Comparison of ENCODE assay signal across 8 cellular contexts in genomic region chr7:1579481-1580421, GRCh38. TPM values are rescaled to one million over a fixed set of nuclear protein-coding genes. Genes with fewer than 3 reads are reported as not detected.
DNase-seq lines count a peak whose midpoint lies in the region; ATAC-seq and TF ChIP-seq lines count a peak whose summit lies in the region.

No MANE protein-coding gene starts in this region.

- ATAC-seq in SK-N-SH treated with all-trans-retinoic acid at 6 μM for 48 hours (peak; percentile 98), aorta (ENCODE audit: low FRiP score) (peak; percentile 89)

- intact Hi-C loops in posterior vena cava (cut with DNase I): loop anchor here (5.0 to 10.0 kb wide), 5 partner anchors 625 to 893 kb away; partner anchors contain the start of gene EIF3B (in 1 of the 2)
- intact Hi-C loops in aorta (cut with DNase I): loop anchor here (5.0 to 10.0 kb wide), 4 partner anchors 628 to 775 kb away; partner anchors contain the start of genes EIF3B (in 1 of the 2), MRM2 (in 1 of the 2) and NUDT1 (in 1 of the 2)

- peak; percentile 72 for TF ChIP-seq CTCF in glutamatergic neuron (IDR thresholded peaks at IDR 0.05; ENCODE audit: partially characterized antibody, unreplicated experiment)

- WGBS in aorta, 2 donors: 27 to 29% methylated on average over 11 to 14 of the region's 14 CpGs

- peak overlapping the region; percentile 78 for H3K27ac Mint-ChIP-seq in glutamatergic neuron (ENCODE audit: unreplicated experiment)

- H3K9me3 ChIP-seq in aorta (ENCODE audit: control insufficient read depth, low read length): no peaks in the 10 kb centered on the region

- no peaks in the 10 kb centered on the region for H3K27me3 ChIP-seq in aorta (ENCODE audit: control insufficient read depth in 1 of 2, insufficient read depth in 2 of 2, low read length in 1 of 2)

- DNase-seq in activated gamma-delta T cell treated with Interleukin-2 at 50 U/mL for 16 hours (peak; percentile 64), activated gamma-delta T cell (lab: John Stamatoyannopoulos, UW) (no peak), LoVo (ENCODE audit: low spot score) (peak; percentile 69), glutamatergic neuron (peak; percentile 91), posterior vena cava (ENCODE audit: low spot score) (peak; percentile 91), aorta (peak; percentile 77 to 92)
- peak; percentile 75 for DNase-seq in activated naive CD4-positive, alpha-beta T cell treated with anti-CD3 and anti-CD28 coated beads, Interleukin-2, amount 50 U/mL, for 16 hours

- peaks cover 13% of the 10 kb centered on the region for H3K27me3 Mint-ChIP-seq in glutamatergic neuron (ENCODE audit: unreplicated experiment)

- H3K4me3 ChIP-seq in aorta (ENCODE audit: low read length in 2 of 2): no peak overlapping the region

- no peaks in the 10 kb centered on the region for H3K36me3 ChIP-seq in aorta (ENCODE audit: control insufficient read depth in 1 of 2, insufficient read depth in 2 of 2, low read length in 1 of 2)

- H3K27ac ChIP-seq in aorta (ENCODE audit: low read depth in 1 of 2, low read length in 2 of 2): no peak overlapping the region

- peaks cover 9% of the 10 kb centered on the region for H3K4me1 Mint-ChIP-seq in glutamatergic neuron (ENCODE audit: low read depth, unreplicated experiment)

- peak overlapping the region; percentile 69 for H3K4me3 Mint-ChIP-seq in glutamatergic neuron (ENCODE audit: unreplicated experiment)

- H3K36me3 Mint-ChIP-seq in glutamatergic neuron (ENCODE audit: unreplicated experiment): peaks cover 6% of the 10 kb centered on the region

- H3K4me1 ChIP-seq in aorta (ENCODE audit: control insufficient read depth in 1 of 2, insufficient read depth in 2 of 2, low read length in 2 of 2): no peaks in the 10 kb centered on the region

- peaks cover 5% of the 10 kb centered on the region for H3K9me3 Mint-ChIP-seq in glutamatergic neuron (ENCODE audit: unreplicated experiment)

TF ChIP-seq in SK-N-SH treated with all-trans-retinoic acid at 6 μM for 48 hours, 23 proteins besides CTCF, POLR2A, EP300 and RAD21 (continues in another document):
- TF ChIP-seq ZNF565 (CRISPR knock-in tag; conservative IDR thresholded peaks at IDR 0.05; ENCODE audit: low read depth) (no peak), CSDC2 (CRISPR knock-in tag; IDR thresholded peaks at IDR 0.05) (no peak), ESRRG (CRISPR knock-in tag; IDR thresholded peaks at IDR 0.05) (no peak), TOX (CRISPR knock-in tag; IDR thresholded peaks at IDR 0.05; ENCODE audit: borderline replicate concordance) (no peak), ARNTL (CRISPR knock-in tag; IDR thresholded peaks at IDR 0.05; ENCODE audit: borderline replicate concordance, low read depth) (no peak), ISL1 (CRISPR knock-in tag; IDR thresholded peaks at IDR 0.05) (no peak), BACH2 (CRISPR knock-in tag; IDR thresholded peaks at IDR 0.05; ENCODE audit: borderline replicate concordance) (no peak), TCF4 (CRISPR knock-in tag; IDR thresholded peaks at IDR 0.05; ENCODE audit: borderline replicate concordance) (no peak), ZFP3 (CRISPR knock-in tag; IDR thresholded peaks at IDR 0.05) (no peak), GLIS3 (CRISPR knock-in tag; IDR thresholded peaks at IDR 0.05) (no peak), CSRNP3 (CRISPR knock-in tag; IDR thresholded peaks at IDR 0.05) (no peak), PPARA (CRISPR knock-in tag; IDR thresholded peaks at IDR 0.05; ENCODE audit: borderline replicate concordance) (no peak), SNAI2 (CRISPR knock-in tag; IDR thresholded peaks at IDR 0.05) (no peak), TSHZ2 (CRISPR knock-in tag; IDR thresholded peaks at IDR 0.05) (no peak), RARB (CRISPR knock-in tag; IDR thresholded peaks at IDR 0.05) (no peak), ZNF8 (CRISPR knock-in tag; IDR thresholded peaks at IDR 0.05) (no peak)
- TF ChIP-seq, protein P1, sequence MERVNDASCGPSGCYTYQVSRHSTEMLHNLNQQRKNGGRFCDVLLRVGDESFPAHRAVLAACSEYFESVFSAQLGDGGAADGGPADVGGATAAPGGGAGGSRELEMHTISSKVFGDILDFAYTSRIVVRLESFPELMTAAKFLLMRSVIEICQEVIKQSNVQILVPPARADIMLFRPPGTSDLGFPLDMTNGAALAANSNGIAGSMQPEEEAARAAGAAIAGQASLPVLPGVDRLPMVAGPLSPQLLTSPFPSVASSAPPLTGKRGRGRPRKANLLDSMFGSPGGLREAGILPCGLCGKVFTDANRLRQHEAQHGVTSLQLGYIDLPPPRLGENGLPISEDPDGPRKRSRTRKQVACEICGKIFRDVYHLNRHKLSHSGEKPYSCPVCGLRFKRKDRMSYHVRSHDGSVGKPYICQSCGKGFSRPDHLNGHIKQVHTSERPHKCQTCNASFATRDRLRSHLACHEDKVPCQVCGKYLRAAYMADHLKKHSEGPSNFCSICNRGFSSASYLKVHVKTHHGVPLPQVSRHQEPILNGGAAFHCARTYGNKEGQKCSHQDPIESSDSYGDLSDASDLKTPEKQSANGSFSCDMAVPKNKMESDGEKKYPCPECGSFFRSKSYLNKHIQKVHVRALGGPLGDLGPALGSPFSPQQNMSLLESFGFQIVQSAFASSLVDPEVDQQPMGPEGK (CRISPR knock-in tag; IDR thresholded peaks at IDR 0.05; ENCODE audit: borderline replicate concordance): no peak
- TF ChIP-seq, protein P2, sequence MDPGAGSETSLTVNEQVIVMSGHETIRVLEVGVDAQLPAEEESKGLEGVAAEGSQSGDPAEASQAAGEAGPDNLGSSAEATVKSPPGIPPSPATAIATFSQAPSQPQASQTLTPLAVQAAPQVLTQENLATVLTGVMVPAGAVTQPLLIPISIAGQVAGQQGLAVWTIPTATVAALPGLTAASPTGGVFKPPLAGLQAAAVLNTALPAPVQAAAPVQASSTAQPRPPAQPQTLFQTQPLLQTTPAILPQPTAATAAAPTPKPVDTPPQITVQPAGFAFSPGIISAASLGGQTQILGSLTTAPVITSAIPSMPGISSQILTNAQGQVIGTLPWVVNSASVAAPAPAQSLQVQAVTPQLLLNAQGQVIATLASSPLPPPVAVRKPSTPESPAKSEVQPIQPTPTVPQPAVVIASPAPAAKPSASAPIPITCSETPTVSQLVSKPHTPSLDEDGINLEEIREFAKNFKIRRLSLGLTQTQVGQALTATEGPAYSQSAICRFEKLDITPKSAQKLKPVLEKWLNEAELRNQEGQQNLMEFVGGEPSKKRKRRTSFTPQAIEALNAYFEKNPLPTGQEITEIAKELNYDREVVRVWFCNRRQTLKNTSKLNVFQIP (CRISPR knock-in tag; IDR thresholded peaks at IDR 0.05; ENCODE audit: borderline replicate concordance, low read depth): no peak

RNA-seq across cellular contexts. Expression of gene PSMG3, which starts 9.9 kb away (rescaled TPM):
- 56.6 TPM for total RNA-seq in glutamatergic neuron (ENCODE audit: unreplicated experiment)
- total RNA-seq in posterior vena cava: 10 to 100 TPM; 13.9 to 19.0 TPM
- total RNA-seq in aorta: 10 to 100 TPM; 14.1 to 18.9 TPM
- polyA plus RNA-seq in aorta: 10 to 100 TPM; 42.9 to 45.2 TPM

RNA-seq across cellular contexts. Expression of gene TMEM184A, which starts 23.7 kb away (rescaled TPM):
- total RNA-seq in glutamatergic neuron (ENCODE audit: unreplicated experiment): 20.7 TPM
- not detected for total RNA-seq in posterior vena cava
- under 1 TPM in 1 of 2 donors, not detected in 1; 0.06 TPM for total RNA-seq in aorta
- polyA plus RNA-seq in aorta: 1 to 10 TPM in 1 of 2 donors, under 1 TPM in 1; 0.84 to 6.1 TPM

RNA-seq across cellular contexts. Expression of gene MAFK, which starts 49.2 kb away (rescaled TPM):
- total RNA-seq in glutamatergic neuron (ENCODE audit: unreplicated experiment): 10.5 TPM
- total RNA-seq in posterior vena cava: 100 to 1,000 TPM in 1 of 2 donors, 10 to 100 TPM in 1; 49.4 to 138 TPM
- total RNA-seq in aorta: 100 to 1,000 TPM in 1 of 2 donors, 10 to 100 TPM in 1; 86.3 to 131 TPM
- 100 to 1,000 TPM in 1 of 2 donors, 10 to 100 TPM in 1; 85.4 to 106 TPM for polyA plus RNA-seq in aorta

Comparison
In these comparisons a context has a peak if more than half of its experiments do, and no peak if none do; other contexts are left out.
1. RNA of gene TMEM184A, which starts 23.7 kb away (total RNA-seq): 20.7 TPM in glutamatergic neuron (single experiment); 0.06 TPM in aorta and not detected in posterior vena cava; every median in the first group is over 10 times any median in the second.